In genomic region chr19:17411801-17412200, GRCh38 we compare ENCODE assay signal across 32 cellular contexts. TPM values are rescaled to one million over a fixed set of nuclear protein-coding genes. Genes with fewer than 3 reads are reported as not detected.
DNase-seq lines count a peak whose midpoint lies in the region; ATAC-seq, FAIRE-seq and TF ChIP-seq lines count a peak whose summit lies in the region.
"Had no signal": no experiment of that assay in that cellular context is flagged by ENCODE, and none has a peak within 500 bp of the region (broad histone marks: within the 10 kb centered on the region; RNA-seq: fewer than 3 reads in every experiment).

No MANE protein-coding gene starts in this region.

- CTCF ChIA-PET in HepG2 (lab: Yijun Ruan, JAX; ENCODE audit: low intra/inter-chr PET ratio, low total read pairs), result no interaction called here

- in situ Hi-C loops in HepG2 (cut with HindIII; ENCODE audit: extremely low pct_ligation_motif_present, low pct_unique_long_range_greater_than_20kb), result no loop called here

- H3K27ac ChIP-seq in mesodermal cell (ENCODE audit: low read depth, low read length, severe bottlenecking) (peak overlapping the region; percentile 92), thymus (ENCODE audit: low read depth) (peak overlapping the region; percentile 8), HepG2 (ENCODE audit: extremely low read length, insufficient read depth, low read length) (no peak overlapping the region)
- H3K27ac ChIP-seq: 22Rv1, RWPE1 had no signal

- H3K9me3 ChIP-seq in mesodermal cell (ENCODE audit: control insufficient read depth, low read length) (no peaks in the 10 kb centered on the region), thymus (ENCODE audit: control insufficient read depth) (no peaks in the 10 kb centered on the region), HepG2 (ENCODE audit: low read length) (no peaks in the 10 kb centered on the region)

- no peak for FAIRE-seq in HepG2 (lab: Jason Lieb, UNC)
- FAIRE-seq: GM18507, H1, keratinocyte had no signal

- no peak for ATAC-seq in HepG2
- ATAC-seq: stimulated activated naive B cell treated with anti-CD40 and anti-IgM and Interleukin-4, amounts not matched to agents 10 μg/mL and 1 μg/mL and 100 μg/mL, for 72 hours had no signal

- H3K36me3 ChIP-seq in mesodermal cell (ENCODE audit: control insufficient read depth, insufficient read depth, low read length) (no peaks in the 10 kb centered on the region), thymus (ENCODE audit: control insufficient read depth, insufficient read depth) (peaks cover 10% of the 10 kb centered on the region), HepG2 (replicated peaks in 1 of 2; ENCODE audit: control insufficient read depth in 1 of 2, insufficient read depth in 2 of 2, low read length in 2 of 2) (peaks cover 4 to 32% of the 10 kb centered on the region in 2 experiments; a peak in 3 of 5 replicates)

- peaks cover 12% of the 10 kb centered on the region for H3K4me1 ChIP-seq in mesodermal cell (ENCODE audit: control insufficient read depth, insufficient read depth, low read length, poor library complexity, severe bottlenecking)
- H3K4me1 ChIP-seq in thymus (ENCODE audit: control insufficient read depth, insufficient read depth, low read length), result peaks cover 3% of the 10 kb centered on the region
- no peaks in the 10 kb centered on the region for H3K4me1 ChIP-seq in HepG2 (ENCODE audit: insufficient read depth, low read length)

- DNase-seq in NCI-H1417 (lab: John Stamatoyannopoulos, UW) (peak in 2 of 3 experiments; percentile 16 to 27), NCI-H1417 treated with DMSO at 0.1 percent for 48 hours (lab: John Stamatoyannopoulos, UW) (no peak), NCI-H146 treated with DMSO at 0.1 percent for 48 hours (lab: John Stamatoyannopoulos, UW; ENCODE audit: unreplicated experiment) (peak; percentile 51), HPDE6-E6E7 (ENCODE audit: extremely low spot score) (no peak), DMS79 (lab: John Stamatoyannopoulos, UW) (no peak), HepG2 (ENCODE audit: low spot score) (no peak)
- DNase-seq: activated CD4-positive, alpha-beta T cell treated with anti-CD3 and anti-CD28 coated beads for 4 hours; activated naive CD4-positive, alpha-beta T cell treated with anti-CD3 and anti-CD28 coated beads, Interleukin-2, amount 50 U/mL, for 16 hours; aorta; CD4-positive, alpha-beta memory T cell; cortex of kidney; DMS153; GDM1; KG1; MV-4-11; NCI-H1930; NCI-H748 treated with DMSO at 0.1 percent for 48 hours; stimulated activated CD4-positive, alpha-beta T cell treated with anti-CD3 and anti-CD28 coated beads, Interleukin-2, amount 100 ng/mL, for 48 hours; stimulated activated naive B cell treated with anti-CD40 and anti-IgM and Interleukin-4, amounts not matched to agents 10 μg/mL and 1 μg/mL and 100 μg/mL, for 72 hours had no signal

- no peak for TF ChIP-seq POLR2A in HepG2 (IDR thresholded peaks at IDR 0.05; ENCODE audit: insufficient read depth in 1 of 2, low read depth in 2 of 2, low read length in 2 of 2)

- WGBS in mesodermal cell (ENCODE audit: insufficient coverage in 2 of 2), 2 experiments, result 77 to 91% methylated on average over 9 to 10 of the region's 11 CpGs
- 97% methylated on average over 11 of the region's 11 CpGs for WGBS in thymus
- 94% methylated on average over 9 of the region's 11 CpGs for WGBS in HepG2 (ENCODE audit: low lambda C conversion rate)

- TF ChIP-seq EP300 in HepG2 (IDR thresholded peaks at IDR 0.05; ENCODE audit: low read depth in 2 of 2, low read length in 2 of 2) (no peak), HepG2 (CRISPR knock-in tag; IDR thresholded peaks at IDR 0.05; ENCODE audit: borderline replicate concordance) (no peak)

- no peak for TF ChIP-seq CTCF in HepG2 (CRISPR knock-in tag; IDR thresholded peaks at IDR 0.05)

- no peak overlapping the region for H2AFZ ChIP-seq in HepG2 (ENCODE audit: low read length)

- POLR2A ChIA-PET in HepG2 (lab: Yijun Ruan, JAX), result no interaction called here

- no TSS peak for BruUV-seq in HepG2 (replicated peaks; lab: Mats Ljungman, UMichigan)

- no peak overlapping the region for H3K4me2 ChIP-seq in HepG2 (ENCODE audit: low read depth, low read length)

- H3K79me2 ChIP-seq in HepG2 (ENCODE audit: insufficient read depth, low read length), result peaks cover 8% of the 10 kb centered on the region

- no peak overlapping the region for H3K9ac ChIP-seq in HepG2 (ENCODE audit: insufficient read depth, low read depth, low read length)

- intact Hi-C loops in HepG2 (cut with micrococcal nuclease; ENCODE audit: unreplicated experiment), result no loop called here

- TF ChIP-seq RAD21 in HepG2 (CRISPR knock-in tag; IDR thresholded peaks at IDR 0.05), result no peak

- no peaks in the 10 kb centered on the region for H4K20me1 ChIP-seq in HepG2 (ENCODE audit: insufficient read depth, low read length)

- H3K4me3 ChIP-seq in mesodermal cell (ENCODE audit: extremely low read depth, insufficient read depth, low read length, poor library complexity, severe bottlenecking) (no peak overlapping the region), thymus (ENCODE audit: low read length) (no peak overlapping the region), HepG2 (replicated peaks in 1 of 3; ENCODE audit: insufficient read depth in 1 of 3, low read depth in 2 of 3, low read length in 3 of 3) (no peak overlapping the region)
- H3K4me3 ChIP-seq: lung had no signal

- H3K27me3 ChIP-seq in thymus (ENCODE audit: control insufficient read depth, insufficient read depth), result no peaks in the 10 kb centered on the region
- no peaks in the 10 kb centered on the region for H3K27me3 ChIP-seq in HepG2 (ENCODE audit: control insufficient read depth in 1 of 2, insufficient read depth in 2 of 2, low read length in 2 of 2)

RNA-seq across cellular contexts. Expression of gene BST2, which starts 6.4 kb away (rescaled TPM):
- 78.1 TPM for polyA plus RNA-seq in mesodermal cell (2013, experiment 1 of 2)
- 86.5 TPM for polyA plus RNA-seq in mesodermal cell (2013, experiment 2 of 2)
- polyA plus RNA-seq in thymus (221 TPM), HepG2 (2011; rRNA removed) (93.8 and 105 TPM in 2 replicates)
- total RNA-seq in HepG2 (2016; rRNA removed; fragmentation: Illumina TruSeq; extraction: Trizol), result 39.1 and 58.8 TPM in 2 replicates
- total RNA-seq in HepG2 (2016; cell fraction: cytosol; rRNA removed; fragmentation: Illumina TruSeq; extraction: Trizol; ENCODE audit: low read depth), result 13.2 and 16.4 TPM in 2 replicates
- 39.2 and 64.4 TPM in 2 replicates for total RNA-seq in HepG2 (2016; cell fraction: insoluble cytoplasmic fraction; rRNA removed; fragmentation: Illumina TruSeq; extraction: Trizol)
- 23.1 TPM in 2 replicates for total RNA-seq in HepG2 (2016; cell fraction: membrane; rRNA removed; fragmentation: Illumina TruSeq; extraction: Trizol)
- 45.3 and 48.7 TPM in 2 replicates for total RNA-seq in HepG2 (2016; cell fraction: nucleus; rRNA removed; fragmentation: Illumina TruSeq; extraction: Trizol)
- 120 and 135 TPM in 2 replicates for polyA plus RNA-seq in HepG2 (2011; cell fraction: cytosol; rRNA removed)
- polyA plus RNA-seq in HepG2 (2011; cell fraction: nucleus; rRNA removed), result 45.7 and 55.1 TPM in 2 replicates
- 40.8 and 80.1 TPM in 2 replicates for polyA plus RNA-seq in HepG2 (2012)
- polyA plus RNA-seq in HepG2 (2016; cell fraction: cytosol; fragmentation: Illumina TruSeq; extraction: Trizol; ENCODE audit: low read depth), result 20.8 and 22.8 TPM in 2 replicates
- polyA plus RNA-seq in HepG2 (2016; cell fraction: insoluble cytoplasmic fraction; fragmentation: Illumina TruSeq; extraction: Trizol; ENCODE audit: low read depth), result 52.4 and 55.4 TPM in 2 replicates
- polyA plus RNA-seq in HepG2 (2016; cell fraction: membrane; fragmentation: Illumina TruSeq; extraction: Trizol; ENCODE audit: low read depth), result 30.0 and 30.4 TPM in 2 replicates
- polyA plus RNA-seq in HepG2 (2016; cell fraction: nucleus; fragmentation: Illumina TruSeq; extraction: Trizol; ENCODE audit: insufficient read depth, low read depth), result 103 and 116 TPM in 2 replicates
- 56.6 and 402 TPM in 2 replicates for polyA minus RNA-seq in HepG2 (2011; rRNA and poly(A)+ RNA removed; ENCODE audit: low replicate concordance)
- polyA minus RNA-seq in HepG2 (2011; cell fraction: cytosol; rRNA and poly(A)+ RNA removed), result 23.0 and 24.4 TPM in 2 replicates
- 13.5 and 26.4 TPM in 2 replicates for polyA minus RNA-seq in HepG2 (2011; cell fraction: nucleus; rRNA and poly(A)+ RNA removed)
- total RNA-seq: HT1080 had no signal

RNA-seq across cellular contexts. Expression of gene MVB12A, which starts 8.0 kb away (rescaled TPM):
- polyA plus RNA-seq in mesodermal cell (2013, experiment 1 of 2), result 86.3 TPM
- 73.6 TPM for polyA plus RNA-seq in mesodermal cell (2013, experiment 2 of 2)
- polyA plus RNA-seq in thymus, result 56.8 TPM
- total RNA-seq in HepG2 (2016; rRNA removed; fragmentation: Illumina TruSeq; extraction: Trizol), result 31.8 and 36.1 TPM in 2 replicates
- 30.1 and 30.6 TPM in 2 replicates for total RNA-seq in HepG2 (2016; cell fraction: cytosol; rRNA removed; fragmentation: Illumina TruSeq; extraction: Trizol; ENCODE audit: low read depth)
- 30.0 and 39.0 TPM in 2 replicates for total RNA-seq in HepG2 (2016; cell fraction: insoluble cytoplasmic fraction; rRNA removed; fragmentation: Illumina TruSeq; extraction: Trizol)
- total RNA-seq in HepG2 (2016; cell fraction: membrane; rRNA removed; fragmentation: Illumina TruSeq; extraction: Trizol), result 33.0 and 34.1 TPM in 2 replicates
- total RNA-seq in HepG2 (2016; cell fraction: nucleus; rRNA removed; fragmentation: Illumina TruSeq; extraction: Trizol), result 18.9 and 22.8 TPM in 2 replicates
- 35.7 and 37.3 TPM in 2 replicates for polyA plus RNA-seq in HepG2 (2011; rRNA removed)
- 26.1 and 39.6 TPM in 2 replicates for polyA plus RNA-seq in HepG2 (2011; cell fraction: cytosol; rRNA removed)
- polyA plus RNA-seq in HepG2 (2011; cell fraction: nucleus; rRNA removed), result 45.3 and 45.4 TPM in 2 replicates
- 14.4 and 20.3 TPM in 2 replicates for polyA plus RNA-seq in HepG2 (2012)
- polyA plus RNA-seq in HepG2 (2016; cell fraction: cytosol; fragmentation: Illumina TruSeq; extraction: Trizol; ENCODE audit: low read depth), result 28.7 and 28.8 TPM in 2 replicates
- 35.0 and 39.7 TPM in 2 replicates for polyA plus RNA-seq in HepG2 (2016; cell fraction: insoluble cytoplasmic fraction; fragmentation: Illumina TruSeq; extraction: Trizol; ENCODE audit: low read depth)
- polyA plus RNA-seq in HepG2 (2016; cell fraction: membrane; fragmentation: Illumina TruSeq; extraction: Trizol; ENCODE audit: low read depth), result 28.9 and 34.5 TPM in 2 replicates
- polyA plus RNA-seq in HepG2 (2016; cell fraction: nucleus; fragmentation: Illumina TruSeq; extraction: Trizol; ENCODE audit: insufficient read depth, low read depth), result 45.9 and 46.3 TPM in 2 replicates
- 24.7 and 47.5 TPM in 2 replicates for polyA minus RNA-seq in HepG2 (2011; rRNA and poly(A)+ RNA removed; ENCODE audit: low replicate concordance)
- 10.8 and 16.3 TPM in 2 replicates for polyA minus RNA-seq in HepG2 (2011; cell fraction: cytosol; rRNA and poly(A)+ RNA removed)
- 13.8 and 16.9 TPM in 2 replicates for polyA minus RNA-seq in HepG2 (2011; cell fraction: nucleus; rRNA and poly(A)+ RNA removed)

RNA-seq across cellular contexts. Expression of gene CCDC194, which starts 17.8 kb away (rescaled TPM):
- polyA plus RNA-seq in mesodermal cell (2013, experiment 1 of 2), result 0.85 TPM
- polyA plus RNA-seq in mesodermal cell (2013, experiment 2 of 2), result 1.7 TPM
- 0.55 TPM for polyA plus RNA-seq in thymus
- 0.13 TPM in 1 of 2 replicates, not detected in the other for total RNA-seq in HepG2 (2016; rRNA removed; fragmentation: Illumina TruSeq; extraction: Trizol)
- not detected in 2 replicates for total RNA-seq in HepG2 (2016; cell fraction: cytosol; rRNA removed; fragmentation: Illumina TruSeq; extraction: Trizol; ENCODE audit: low read depth)
- 0.22 TPM in 1 of 2 replicates, not detected in the other for total RNA-seq in HepG2 (2016; cell fraction: insoluble cytoplasmic fraction; rRNA removed; fragmentation: Illumina TruSeq; extraction: Trizol)
- not detected in 2 replicates for total RNA-seq in HepG2 (2016; cell fraction: membrane; rRNA removed; fragmentation: Illumina TruSeq; extraction: Trizol)
- total RNA-seq in HepG2 (2016; cell fraction: nucleus; rRNA removed; fragmentation: Illumina TruSeq; extraction: Trizol), result 0.50 TPM in 1 of 2 replicates, not detected in the other
- 0.21 and 0.35 TPM in 2 replicates for polyA plus RNA-seq in HepG2 (2011; rRNA removed)
- 0.08 TPM in 1 of 2 replicates, not detected in the other for polyA plus RNA-seq in HepG2 (2011; cell fraction: cytosol; rRNA removed)
- 1.5 and 2.7 TPM in 2 replicates for polyA plus RNA-seq in HepG2 (2011; cell fraction: nucleus; rRNA removed)
- 0.60 and 0.69 TPM in 2 replicates for polyA plus RNA-seq in HepG2 (2012)
- polyA plus RNA-seq in HepG2 (2016; cell fraction: cytosol; fragmentation: Illumina TruSeq; extraction: Trizol; ENCODE audit: low read depth), result not detected in 2 replicates
- not detected in 2 replicates for polyA plus RNA-seq in HepG2 (2016; cell fraction: insoluble cytoplasmic fraction; fragmentation: Illumina TruSeq; extraction: Trizol; ENCODE audit: low read depth)
- not detected in 2 replicates for polyA plus RNA-seq in HepG2 (2016; cell fraction: membrane; fragmentation: Illumina TruSeq; extraction: Trizol; ENCODE audit: low read depth)
- 0.62 and 1.2 TPM in 2 replicates for polyA plus RNA-seq in HepG2 (2016; cell fraction: nucleus; fragmentation: Illumina TruSeq; extraction: Trizol; ENCODE audit: insufficient read depth, low read depth)
- 3.3 TPM in 1 of 2 replicates, not detected in the other for polyA minus RNA-seq in HepG2 (2011; rRNA and poly(A)+ RNA removed; ENCODE audit: low replicate concordance)
- polyA minus RNA-seq in HepG2 (2011; cell fraction: cytosol; rRNA and poly(A)+ RNA removed), result not detected in 2 replicates
- 1.9 and 3.0 TPM in 2 replicates for polyA minus RNA-seq in HepG2 (2011; cell fraction: nucleus; rRNA and poly(A)+ RNA removed)
- total RNA-seq: H1, HT1080, smooth muscle cell, temporal lobe had no signal
- polyA plus RNA-seq: aorta; CD4-positive, alpha-beta memory T cell; keratinocyte; smooth muscle cell had no signal

RNA-seq across cellular contexts. Expression of gene PLVAP, which starts 34.7 kb away (rescaled TPM):
- 180 TPM for polyA plus RNA-seq in mesodermal cell (2013, experiment 1 of 2)
- 135 TPM for polyA plus RNA-seq in mesodermal cell (2013, experiment 2 of 2)
- polyA plus RNA-seq in thymus (57.1 TPM), HepG2 (2011; rRNA removed) (0.26 TPM in 1 of 2 replicates, not detected in the other)
- not detected in 2 replicates for total RNA-seq in HepG2 (2016; rRNA removed; fragmentation: Illumina TruSeq; extraction: Trizol)
- not detected in 2 replicates for total RNA-seq in HepG2 (2016; cell fraction: cytosol; rRNA removed; fragmentation: Illumina TruSeq; extraction: Trizol; ENCODE audit: low read depth)
- total RNA-seq in HepG2 (2016; cell fraction: insoluble cytoplasmic fraction; rRNA removed; fragmentation: Illumina TruSeq; extraction: Trizol), result not detected in 2 replicates
- not detected in 2 replicates for total RNA-seq in HepG2 (2016; cell fraction: membrane; rRNA removed; fragmentation: Illumina TruSeq; extraction: Trizol)
- not detected in 2 replicates for total RNA-seq in HepG2 (2016; cell fraction: nucleus; rRNA removed; fragmentation: Illumina TruSeq; extraction: Trizol)
- not detected in 2 replicates for polyA plus RNA-seq in HepG2 (2011; cell fraction: cytosol; rRNA removed)
- 0.26 and 0.58 TPM in 2 replicates for polyA plus RNA-seq in HepG2 (2011; cell fraction: nucleus; rRNA removed)
- not detected in 2 replicates for polyA plus RNA-seq in HepG2 (2012)
- polyA plus RNA-seq in HepG2 (2016; cell fraction: cytosol; fragmentation: Illumina TruSeq; extraction: Trizol; ENCODE audit: low read depth), result not detected in 2 replicates
- polyA plus RNA-seq in HepG2 (2016; cell fraction: insoluble cytoplasmic fraction; fragmentation: Illumina TruSeq; extraction: Trizol; ENCODE audit: low read depth), result not detected in 2 replicates
- polyA plus RNA-seq in HepG2 (2016; cell fraction: membrane; fragmentation: Illumina TruSeq; extraction: Trizol; ENCODE audit: low read depth), result not detected in 2 replicates
- not detected in 2 replicates for polyA plus RNA-seq in HepG2 (2016; cell fraction: nucleus; fragmentation: Illumina TruSeq; extraction: Trizol; ENCODE audit: insufficient read depth, low read depth)
- not detected in 2 replicates for polyA minus RNA-seq in HepG2 (2011; rRNA and poly(A)+ RNA removed; ENCODE audit: low replicate concordance)
- not detected in 2 replicates for polyA minus RNA-seq in HepG2 (2011; cell fraction: cytosol; rRNA and poly(A)+ RNA removed)
- not detected in 2 replicates for polyA minus RNA-seq in HepG2 (2011; cell fraction: nucleus; rRNA and poly(A)+ RNA removed)
- total RNA-seq: H1; HT1080; smooth muscle cell; T-helper 2 cell treated with Interferon-gamma antibody and Interleukin-4, amounts not matched to agents 100 ng/mL and 5 ng/mL, for 36 hours had no signal
- polyA plus RNA-seq: CD4-positive, alpha-beta memory T cell; keratinocyte; smooth muscle cell had no signal

RNA-seq across cellular contexts. Expression of gene TMEM221, which starts 36.7 kb away (rescaled TPM):
- polyA plus RNA-seq in mesodermal cell (2013, experiment 1 of 2), result 1.7 TPM
- 2.0 TPM for polyA plus RNA-seq in mesodermal cell (2013, experiment 2 of 2)
- polyA plus RNA-seq in thymus, result 3.2 TPM
- 0.55 and 0.77 TPM in 2 replicates for total RNA-seq in HepG2 (2016; rRNA removed; fragmentation: Illumina TruSeq; extraction: Trizol)
- 0.51 and 0.53 TPM in 2 replicates for total RNA-seq in HepG2 (2016; cell fraction: cytosol; rRNA removed; fragmentation: Illumina TruSeq; extraction: Trizol; ENCODE audit: low read depth)
- 0.39 and 0.50 TPM in 2 replicates for total RNA-seq in HepG2 (2016; cell fraction: insoluble cytoplasmic fraction; rRNA removed; fragmentation: Illumina TruSeq; extraction: Trizol)
- total RNA-seq in HepG2 (2016; cell fraction: membrane; rRNA removed; fragmentation: Illumina TruSeq; extraction: Trizol), result 0.46 and 0.62 TPM in 2 replicates
- total RNA-seq in HepG2 (2016; cell fraction: nucleus; rRNA removed; fragmentation: Illumina TruSeq; extraction: Trizol), result 0.94 and 1.4 TPM in 2 replicates
- polyA plus RNA-seq in HepG2 (2011; rRNA removed), result 0.27 and 0.33 TPM in 2 replicates
- polyA plus RNA-seq in HepG2 (2011; cell fraction: cytosol; rRNA removed), result 0.19 and 0.24 TPM in 2 replicates
- 0.61 and 0.64 TPM in 2 replicates for polyA plus RNA-seq in HepG2 (2011; cell fraction: nucleus; rRNA removed)
- 0.43 and 0.50 TPM in 2 replicates for polyA plus RNA-seq in HepG2 (2012)
- 0.25 and 0.32 TPM in 2 replicates for polyA plus RNA-seq in HepG2 (2016; cell fraction: cytosol; fragmentation: Illumina TruSeq; extraction: Trizol; ENCODE audit: low read depth)
- polyA plus RNA-seq in HepG2 (2016; cell fraction: insoluble cytoplasmic fraction; fragmentation: Illumina TruSeq; extraction: Trizol; ENCODE audit: low read depth), result 0.28 and 0.31 TPM in 2 replicates
- 0.24 and 0.40 TPM in 2 replicates for polyA plus RNA-seq in HepG2 (2016; cell fraction: membrane; fragmentation: Illumina TruSeq; extraction: Trizol; ENCODE audit: low read depth)
- polyA plus RNA-seq in HepG2 (2016; cell fraction: nucleus; fragmentation: Illumina TruSeq; extraction: Trizol; ENCODE audit: insufficient read depth, low read depth), result 1.3 and 2.0 TPM in 2 replicates
- polyA minus RNA-seq in HepG2 (2011; rRNA and poly(A)+ RNA removed; ENCODE audit: low replicate concordance), result 0.14 and 0.36 TPM in 2 replicates
- not detected in 2 replicates for polyA minus RNA-seq in HepG2 (2011; cell fraction: cytosol; rRNA and poly(A)+ RNA removed)
- polyA minus RNA-seq in HepG2 (2011; cell fraction: nucleus; rRNA and poly(A)+ RNA removed), result 0.52 TPM in 1 of 2 replicates, not detected in the other
- total RNA-seq: cardiac septum; CD4-positive, alpha-beta memory T cell; HT1080; T-helper 2 cell treated with Interferon-gamma antibody and Interleukin-4, amounts not matched to agents 100 ng/mL and 5 ng/mL, for 36 hours had no signal

Comparison
In these comparisons a context has a peak if more than half of its experiments do, and no peak if none do; other contexts are left out.
1. DNase-seq: peak in NCI-H1417 (2 of 3) and NCI-H146 treated with DMSO at 0.1 percent for 48 hours (single experiment); none in NCI-H1417 treated with DMSO at 0.1 percent for 48 hours (single experiment), HPDE6-E6E7 (single experiment), DMS79 (single experiment) and HepG2 (single experiment).